Comparison of ENCODE assay signal across 8 cellular contexts in the genomic region with DNA sequence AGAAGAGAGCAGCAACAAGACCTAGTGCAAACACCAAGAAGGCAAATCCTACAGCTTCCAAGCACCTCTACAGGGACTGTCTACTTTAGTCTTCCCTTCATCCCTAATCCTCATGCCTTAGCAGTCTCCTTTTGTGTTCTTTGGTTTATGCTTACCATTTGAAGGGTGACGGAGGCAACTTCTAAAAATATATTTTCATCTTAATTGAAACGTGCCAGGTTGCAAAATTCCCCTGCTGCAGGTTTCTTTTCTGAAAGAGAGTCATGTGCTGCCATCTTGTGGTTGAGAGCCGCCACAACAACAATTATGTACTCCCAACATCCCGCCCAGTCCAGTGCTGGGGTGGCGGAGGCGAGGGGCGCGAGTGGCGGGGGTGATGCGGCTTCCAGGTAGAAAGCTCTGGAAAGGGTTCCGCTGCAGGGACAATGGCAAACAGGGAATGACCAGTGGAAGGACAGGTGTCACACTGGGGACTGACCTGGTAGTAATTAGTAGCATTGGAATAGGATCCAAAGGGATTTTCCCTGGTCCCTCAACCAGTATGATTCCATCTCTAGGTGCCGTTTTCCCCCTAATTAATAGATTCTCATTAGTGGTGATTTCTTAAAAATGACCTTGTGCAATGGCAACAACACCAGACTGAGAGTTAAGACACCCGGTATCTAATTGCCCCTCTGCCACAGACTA.
DNase-seq lines count a peak whose midpoint lies in the region; ATAC-seq and TF ChIP-seq lines count a peak whose summit lies in the region.

No MANE protein-coding gene starts in this region.

- DNase-seq in GM10266 (ENCODE audit: extremely low spot score) (peak; percentile 75), LHCN-M2 (ENCODE audit: low read depth) (peak; percentile 54), RPMI8226 (peak; percentile 64), foreskin fibroblast (peak; percentile 30 to 80), non-pigmented ciliary epithelial cell (ENCODE audit: low read depth) (peak; percentile 6)
- peak; percentile 58 for DNase-seq in activated T-helper 2 cell treated with anti-CD3 and anti-CD28 coated beads, Interferon-gamma antibody, Interleukin-2, Interleukin-4, amounts not matched to agents 10 μg/mL and 5 μg/mL and 100 μg/mL, durations not matched to agents 14 hours and 24 hours and 36 hours (ENCODE audit: low spot score)

- no peak overlapping the region for H3K27ac ChIP-seq in stomach smooth muscle (ENCODE audit: low read length)

- no peaks in the 10 kb centered on the region for H3K27me3 ChIP-seq in stomach smooth muscle (ENCODE audit: control insufficient read depth in 1 of 2, insufficient read depth in 2 of 2, low read length in 2 of 2)

- peak; percentile 81 for TF ChIP-seq CTCF in GM10266 (IDR thresholded peaks at IDR 0.05; ENCODE audit: control insufficient read depth, insufficient read depth, low read depth, missing control alignments)
- TF ChIP-seq CTCF in foreskin fibroblast (IDR thresholded peaks at IDR 0.05; ENCODE audit: low read depth, low read length) = peak; percentile 65

- H3K4me1 Mint-ChIP-seq in activated T-helper 2 cell treated with anti-CD3 and anti-CD28 coated beads, Interferon-gamma antibody, Interleukin-2, Interleukin-4, amounts not matched to agents 10 μg/mL and 5 μg/mL and 100 μg/mL, durations not matched to agents 14 hours and 24 hours and 36 hours (ENCODE audit: low read depth) = peaks cover 12% of the 10 kb centered on the region

- peaks cover 4% of the 10 kb centered on the region for H3K4me1 ChIP-seq in stomach smooth muscle (ENCODE audit: control insufficient read depth, insufficient read depth, low read length)

- H3K36me3 Mint-ChIP-seq in activated T-helper 2 cell treated with anti-CD3 and anti-CD28 coated beads, Interferon-gamma antibody, Interleukin-2, Interleukin-4, amounts not matched to agents 10 μg/mL and 5 μg/mL and 100 μg/mL, durations not matched to agents 14 hours and 24 hours and 36 hours (ENCODE audit: low read depth) = no peaks in the 10 kb centered on the region

- H3K4me3 Mint-ChIP-seq in activated T-helper 2 cell treated with anti-CD3 and anti-CD28 coated beads, Interferon-gamma antibody, Interleukin-2, Interleukin-4, amounts not matched to agents 10 μg/mL and 5 μg/mL and 100 μg/mL, durations not matched to agents 14 hours and 24 hours and 36 hours (ENCODE audit: low read depth) = no peak overlapping the region

- H3K4me3 ChIP-seq in foreskin fibroblast (ENCODE audit: low read depth in 1 of 2, low read length in 2 of 2) = no peak overlapping the region
- H3K4me3 ChIP-seq in stomach smooth muscle (ENCODE audit: low read length in 2 of 2) = peak overlapping the region; percentile 29 to 41

- H3K9me3 ChIP-seq in stomach smooth muscle (ENCODE audit: control insufficient read depth in 2 of 2, low read length in 2 of 2) = no peaks in the 10 kb centered on the region

- no peak overlapping the region for H3K27ac Mint-ChIP-seq in activated T-helper 2 cell treated with anti-CD3 and anti-CD28 coated beads, Interferon-gamma antibody, Interleukin-2, Interleukin-4, amounts not matched to agents 10 μg/mL and 5 μg/mL and 100 μg/mL, durations not matched to agents 14 hours and 24 hours and 36 hours

- intact Hi-C loops in activated T-helper 2 cell treated with anti-CD3 and anti-CD28 coated beads, Interferon-gamma antibody, Interleukin-2, Interleukin-4, amounts not matched to agents 10 μg/mL and 5 μg/mL and 100 μg/mL, durations not matched to agents 14 hours and 24 hours and 36 hours (cut with micrococcal nuclease) = loop anchor here (1.0 to 5.0 kb wide), 4 partner anchors 67 to 497 kb away; no protein-coding TSS in a partner anchor

- no peak for ATAC-seq in GM21619 (IDR thresholded peaks at IDR 0.05; ENCODE audit: unreplicated experiment)

- H3K27me3 Mint-ChIP-seq in activated T-helper 2 cell treated with anti-CD3 and anti-CD28 coated beads, Interferon-gamma antibody, Interleukin-2, Interleukin-4, amounts not matched to agents 10 μg/mL and 5 μg/mL and 100 μg/mL, durations not matched to agents 14 hours and 24 hours and 36 hours (ENCODE audit: low read depth) = peaks cover 42% of the 10 kb centered on the region

- H3K9ac ChIP-seq in stomach smooth muscle (ENCODE audit: low read length in 2 of 2) = no peak overlapping the region

- H3K9me3 Mint-ChIP-seq in activated T-helper 2 cell treated with anti-CD3 and anti-CD28 coated beads, Interferon-gamma antibody, Interleukin-2, Interleukin-4, amounts not matched to agents 10 μg/mL and 5 μg/mL and 100 μg/mL, durations not matched to agents 14 hours and 24 hours and 36 hours = no peaks in the 10 kb centered on the region

- H3K36me3 ChIP-seq in stomach smooth muscle (ENCODE audit: control insufficient read depth in 2 of 2, insufficient read depth in 2 of 2, low read length in 2 of 2) = no peaks in the 10 kb centered on the region

Comparison
In these comparisons a context has a peak if more than half of its experiments do, and no peak if none do; other contexts are left out.
1. DNase-seq: peak in every context shown above with its lines; median percentile 75 in GM10266; 64 in RPMI8226; 58 in activated T-helper 2 cell treated with anti-CD3 and anti-CD28 coated beads, Interferon-gamma antibody, Interleukin-2, Interleukin-4, amounts not matched to agents 10 μg/mL and 5 μg/mL and 100 μg/mL, durations not matched to agents 14 hours and 24 hours and 36 hours; 55 in foreskin fibroblast; 54 in LHCN-M2; 6 in non-pigmented ciliary epithelial cell.
2. H3K4me3 ChIP-seq: peak in stomach smooth muscle (2 of 2); none in foreskin fibroblast (0 of 2).